Comparison of ENCODE assay signal across 2 cellular contexts in the genomic region with DNA sequence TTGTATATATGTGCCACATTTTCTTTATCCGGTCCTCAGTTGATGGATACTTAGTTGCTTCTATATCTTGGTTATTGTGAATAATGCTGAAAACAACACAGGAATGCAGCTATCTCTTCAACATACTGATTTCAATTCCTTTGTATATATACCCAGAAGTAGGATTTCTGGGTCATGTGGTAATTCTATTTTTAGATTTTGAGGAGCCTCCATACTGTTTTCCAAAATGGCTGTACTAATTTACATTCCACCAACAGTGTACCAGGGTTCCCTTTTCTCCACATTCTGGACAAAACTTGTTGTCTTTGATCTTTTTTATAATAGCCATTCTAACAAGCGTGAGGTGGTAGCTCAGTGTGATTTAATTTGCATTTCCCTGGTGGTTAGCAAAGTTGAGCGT.
TF ChIP-seq lines count a peak whose summit lies in the region.

No MANE protein-coding gene starts in this region.

TF ChIP-seq in GM23338, 12 proteins besides CTCF, POLR2A, EP300 and RAD21 (continued from another document):
- TF ChIP-seq, protein P1, sequence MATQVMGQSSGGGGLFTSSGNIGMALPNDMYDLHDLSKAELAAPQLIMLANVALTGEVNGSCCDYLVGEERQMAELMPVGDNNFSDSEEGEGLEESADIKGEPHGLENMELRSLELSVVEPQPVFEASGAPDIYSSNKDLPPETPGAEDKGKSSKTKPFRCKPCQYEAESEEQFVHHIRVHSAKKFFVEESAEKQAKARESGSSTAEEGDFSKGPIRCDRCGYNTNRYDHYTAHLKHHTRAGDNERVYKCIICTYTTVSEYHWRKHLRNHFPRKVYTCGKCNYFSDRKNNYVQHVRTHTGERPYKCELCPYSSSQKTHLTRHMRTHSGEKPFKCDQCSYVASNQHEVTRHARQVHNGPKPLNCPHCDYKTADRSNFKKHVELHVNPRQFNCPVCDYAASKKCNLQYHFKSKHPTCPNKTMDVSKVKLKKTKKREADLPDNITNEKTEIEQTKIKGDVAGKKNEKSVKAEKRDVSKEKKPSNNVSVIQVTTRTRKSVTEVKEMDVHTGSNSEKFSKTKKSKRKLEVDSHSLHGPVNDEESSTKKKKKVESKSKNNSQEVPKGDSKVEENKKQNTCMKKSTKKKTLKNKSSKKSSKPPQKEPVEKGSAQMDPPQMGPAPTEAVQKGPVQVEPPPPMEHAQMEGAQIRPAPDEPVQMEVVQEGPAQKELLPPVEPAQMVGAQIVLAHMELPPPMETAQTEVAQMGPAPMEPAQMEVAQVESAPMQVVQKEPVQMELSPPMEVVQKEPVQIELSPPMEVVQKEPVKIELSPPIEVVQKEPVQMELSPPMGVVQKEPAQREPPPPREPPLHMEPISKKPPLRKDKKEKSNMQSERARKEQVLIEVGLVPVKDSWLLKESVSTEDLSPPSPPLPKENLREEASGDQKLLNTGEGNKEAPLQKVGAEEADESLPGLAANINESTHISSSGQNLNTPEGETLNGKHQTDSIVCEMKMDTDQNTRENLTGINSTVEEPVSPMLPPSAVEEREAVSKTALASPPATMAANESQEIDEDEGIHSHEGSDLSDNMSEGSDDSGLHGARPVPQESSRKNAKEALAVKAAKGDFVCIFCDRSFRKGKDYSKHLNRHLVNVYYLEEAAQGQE (IDR thresholded peaks at IDR 0.05; ENCODE audit: unreplicated experiment): no peak
- TF ChIP-seq POLR2AphosphoS5 (IDR thresholded peaks at IDR 0.05; ENCODE audit: low read depth) (no peak), NANOG (IDR thresholded peaks at IDR 0.05; ENCODE audit: borderline replicate concordance) (no peak), JUNB (IDR thresholded peaks at IDR 0.05; ENCODE audit: unreplicated experiment) (no peak), ZNF114 (CRISPR knock-in tag; IDR thresholded peaks at IDR 0.05) (no peak), EZH2phosphoT487 (IDR thresholded peaks at IDR 0.05; ENCODE audit: unreplicated experiment) (no peak)
- TF ChIP-seq, protein P2, sequence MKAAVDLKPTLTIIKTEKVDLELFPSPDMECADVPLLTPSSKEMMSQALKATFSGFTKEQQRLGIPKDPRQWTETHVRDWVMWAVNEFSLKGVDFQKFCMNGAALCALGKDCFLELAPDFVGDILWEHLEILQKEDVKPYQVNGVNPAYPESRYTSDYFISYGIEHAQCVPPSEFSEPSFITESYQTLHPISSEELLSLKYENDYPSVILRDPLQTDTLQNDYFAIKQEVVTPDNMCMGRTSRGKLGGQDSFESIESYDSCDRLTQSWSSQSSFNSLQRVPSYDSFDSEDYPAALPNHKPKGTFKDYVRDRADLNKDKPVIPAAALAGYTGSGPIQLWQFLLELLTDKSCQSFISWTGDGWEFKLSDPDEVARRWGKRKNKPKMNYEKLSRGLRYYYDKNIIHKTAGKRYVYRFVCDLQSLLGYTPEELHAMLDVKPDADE (IDR thresholded peaks at IDR 0.05): no peak
- TF ChIP-seq, protein P3, sequence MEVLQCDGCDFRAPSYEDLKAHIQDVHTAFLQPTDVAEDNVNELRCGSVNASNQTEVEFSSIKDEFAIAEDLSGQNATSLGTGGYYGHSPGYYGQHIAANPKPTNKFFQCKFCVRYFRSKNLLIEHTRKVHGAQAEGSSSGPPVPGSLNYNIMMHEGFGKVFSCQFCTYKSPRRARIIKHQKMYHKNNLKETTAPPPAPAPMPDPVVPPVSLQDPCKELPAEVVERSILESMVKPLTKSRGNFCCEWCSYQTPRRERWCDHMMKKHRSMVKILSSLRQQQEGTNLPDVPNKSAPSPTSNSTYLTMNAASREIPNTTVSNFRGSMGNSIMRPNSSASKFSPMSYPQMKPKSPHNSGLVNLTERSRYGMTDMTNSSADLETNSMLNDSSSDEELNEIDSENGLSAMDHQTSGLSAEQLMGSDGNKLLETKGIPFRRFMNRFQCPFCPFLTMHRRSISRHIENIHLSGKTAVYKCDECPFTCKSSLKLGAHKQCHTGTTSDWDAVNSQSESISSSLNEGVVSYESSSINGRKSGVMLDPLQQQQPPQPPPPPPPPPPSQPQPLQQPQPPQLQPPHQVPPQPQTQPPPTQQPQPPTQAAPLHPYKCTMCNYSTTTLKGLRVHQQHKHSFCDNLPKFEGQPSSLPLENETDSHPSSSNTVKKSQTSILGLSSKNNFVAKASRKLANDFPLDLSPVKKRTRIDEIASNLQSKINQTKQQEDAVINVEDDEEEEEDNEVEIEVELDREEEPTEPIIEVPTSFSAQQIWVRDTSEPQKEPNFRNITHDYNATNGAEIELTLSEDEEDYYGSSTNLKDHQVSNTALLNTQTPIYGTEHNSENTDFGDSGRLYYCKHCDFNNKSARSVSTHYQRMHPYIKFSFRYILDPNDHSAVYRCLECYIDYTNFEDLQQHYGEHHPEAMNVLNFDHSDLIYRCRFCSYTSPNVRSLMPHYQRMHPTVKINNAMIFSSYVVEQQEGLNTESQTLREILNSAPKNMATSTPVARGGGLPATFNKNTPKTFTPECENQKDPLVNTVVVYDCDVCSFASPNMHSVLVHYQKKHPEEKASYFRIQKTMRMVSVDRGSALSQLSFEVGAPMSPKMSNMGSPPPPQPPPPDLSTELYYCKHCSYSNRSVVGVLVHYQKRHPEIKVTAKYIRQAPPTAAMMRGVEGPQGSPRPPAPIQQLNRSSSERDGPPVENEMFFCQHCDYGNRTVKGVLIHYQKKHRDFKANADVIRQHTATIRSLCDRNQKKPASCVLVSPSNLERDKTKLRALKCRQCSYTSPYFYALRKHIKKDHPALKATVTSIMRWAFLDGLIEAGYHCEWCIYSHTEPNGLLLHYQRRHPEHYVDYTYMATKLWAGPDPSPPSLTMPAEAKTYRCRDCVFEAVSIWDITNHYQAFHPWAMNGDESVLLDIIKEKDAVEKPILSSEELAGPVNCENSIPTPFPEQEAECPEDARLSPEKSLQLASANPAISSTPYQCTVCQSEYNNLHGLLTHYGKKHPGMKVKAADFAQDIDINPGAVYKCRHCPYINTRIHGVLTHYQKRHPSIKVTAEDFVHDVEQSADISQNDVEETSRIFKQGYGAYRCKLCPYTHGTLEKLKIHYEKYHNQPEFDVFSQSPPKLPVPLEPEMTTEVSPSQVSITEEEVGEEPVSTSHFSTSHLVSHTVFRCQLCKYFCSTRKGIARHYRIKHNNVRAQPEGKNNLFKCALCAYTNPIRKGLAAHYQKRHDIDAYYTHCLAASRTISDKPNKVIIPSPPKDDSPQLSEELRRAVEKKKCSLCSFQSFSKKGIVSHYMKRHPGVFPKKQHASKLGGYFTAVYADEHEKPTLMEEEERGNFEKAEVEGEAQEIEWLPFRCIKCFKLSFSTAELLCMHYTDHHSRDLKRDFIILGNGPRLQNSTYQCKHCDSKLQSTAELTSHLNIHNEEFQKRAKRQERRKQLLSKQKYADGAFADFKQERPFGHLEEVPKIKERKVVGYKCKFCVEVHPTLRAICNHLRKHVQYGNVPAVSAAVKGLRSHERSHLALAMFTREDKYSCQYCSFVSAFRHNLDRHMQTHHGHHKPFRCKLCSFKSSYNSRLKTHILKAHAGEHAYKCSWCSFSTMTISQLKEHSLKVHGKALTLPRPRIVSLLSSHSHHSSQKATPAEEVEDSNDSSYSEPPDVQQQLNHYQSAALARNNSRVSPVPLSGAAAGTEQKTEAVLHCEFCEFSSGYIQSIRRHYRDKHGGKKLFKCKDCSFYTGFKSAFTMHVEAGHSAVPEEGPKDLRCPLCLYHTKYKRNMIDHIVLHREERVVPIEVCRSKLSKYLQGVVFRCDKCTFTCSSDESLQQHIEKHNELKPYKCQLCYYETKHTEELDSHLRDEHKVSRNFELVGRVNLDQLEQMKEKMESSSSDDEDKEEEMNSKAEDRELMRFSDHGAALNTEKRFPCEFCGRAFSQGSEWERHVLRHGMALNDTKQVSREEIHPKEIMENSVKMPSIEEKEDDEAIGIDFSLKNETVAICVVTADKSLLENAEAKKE (CRISPR knock-in tag; IDR thresholded peaks at IDR 0.05): no peak

TF ChIP-seq in neural cell, 6 proteins besides CTCF, POLR2A, EP300 and RAD21 (continued from another document):
- TF ChIP-seq, protein P1 (IDR thresholded peaks at IDR 0.05; ENCODE audit: borderline replicate concordance): no peak
- TF ChIP-seq POLR2AphosphoS5 (IDR thresholded peaks at IDR 0.05) (no peak), SMC3 (conservative IDR thresholded peaks at IDR 0.05; ENCODE audit: poor library complexity) (no peak), MXI1 (conservative IDR thresholded peaks at IDR 0.05; ENCODE audit: poor library complexity, severe bottlenecking) (no peak), EZH2 (IDR thresholded peaks at IDR 0.05; ENCODE audit: borderline replicate concordance, insufficient read depth, low read length, poor library complexity, severe bottlenecking) (no peak)
